20 cellular contexts compared by ENCODE assay signal in the genomic region with DNA sequence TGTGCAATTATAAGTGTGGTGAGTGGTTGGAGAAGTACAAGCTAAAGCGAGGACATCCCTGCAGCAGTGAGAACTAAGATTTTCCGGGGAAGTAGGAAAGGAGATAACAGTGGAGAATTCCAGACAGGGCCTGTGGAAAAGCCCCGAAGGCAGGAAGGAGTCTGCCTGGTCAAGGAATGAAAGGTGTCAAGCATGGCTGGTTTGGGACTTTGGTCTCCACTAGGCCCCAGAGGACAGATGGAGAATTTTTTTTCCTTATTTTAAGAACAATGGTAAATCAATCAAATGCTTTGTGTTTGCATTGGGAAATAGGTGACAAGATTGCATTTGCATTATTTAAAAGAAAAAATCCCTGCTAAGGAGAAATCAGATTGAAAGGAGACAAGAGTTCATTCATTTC. TPM values are rescaled to one million over a fixed set of nuclear protein-coding genes. Genes with fewer than 3 reads are reported as not detected.
A peak's percentile ranks its signal among the peaks of the same experiment; 100 is the strongest.
DNase-seq lines count a peak whose midpoint lies in the region; ATAC-seq and TF ChIP-seq lines count a peak whose summit lies in the region.
"Had no signal": no experiment of that assay in that cellular context is flagged by ENCODE, and none has a peak within 500 bp of the region (broad histone marks: within the 10 kb centered on the region; RNA-seq: fewer than 3 reads in every experiment).

No MANE protein-coding gene starts in this region.

- H3K27ac Mint-ChIP-seq in GM23338, result no peak overlapping the region
- H3K27ac Mint-ChIP-seq: B cell; CD4-positive, CD25-positive, alpha-beta regulatory T cell had no signal

- DNase-seq in GM23338 (ENCODE audit: low spot score) (peak; percentile 48), NCI-H69 (lab: John Stamatoyannopoulos, UW) (peak; percentile 5), islet precursor cell (peak; percentile 84), renal cortical epithelial cell (ENCODE audit: low read depth) (peak; percentile 63), A673 (ENCODE audit: low spot score) (no peak)
- DNase-seq: CD4-positive, CD25-positive, alpha-beta regulatory T cell; GF-D8; GOT3; IMR-90; NCI-H1105 treated with DMSO at 0.1 percent for 48 hours; NCI-H1694 treated with DMSO at 0.1 percent for 48 hours; NCI-H2107; NCI-H2227 treated with DMSO at 0.1 percent for 48 hours; NCI-H524 had no signal

- ATAC-seq in GM23338 (no peak), GM19452 (IDR thresholded peaks at IDR 0.05; ENCODE audit: unreplicated experiment) (no peak), HG03342 (IDR thresholded peaks at IDR 0.05; ENCODE audit: unreplicated experiment) (no peak)
- ATAC-seq: Panc1, Right ventricle myocardium inferior, SK-N-SH treated with all-trans-retinoic acid at 6 μM for 48 hours had no signal

- peaks cover 2% of the 10 kb centered on the region for H3K27me3 Mint-ChIP-seq in GM23338 (ENCODE audit: insufficient read depth, low read depth, poor library complexity)

- H3K4me3 Mint-ChIP-seq in GM23338, result no peak overlapping the region
- H3K4me3 Mint-ChIP-seq: B cell had no signal

- H3K27me3 ChIP-seq in GM23338 (ENCODE audit: insufficient read depth), result peaks cover 16% of the 10 kb centered on the region
- no peaks in the 10 kb centered on the region for H3K27me3 ChIP-seq in A673 (replicated peaks; ENCODE audit: insufficient read depth, low read depth, low read length, poor library complexity)

- H2AFZ ChIP-seq in GM23338, result 0 out of 2 replicates have a peak overlapping the region, but pooled peaks have one; percentile 56

- TF ChIP-seq CTCF in GM23338 (conservative IDR thresholded peaks at IDR 0.05; ENCODE audit: low read depth in 2 of 2) (no peak), A673 (conservative IDR thresholded peaks at IDR 0.05; ENCODE audit: low read depth, low read length) (no peak)

- H3K9me2 ChIP-seq in GM23338 (ENCODE audit: insufficient read depth), result no peaks in the 10 kb centered on the region

- H3K27ac ChIP-seq in GM23338 (ENCODE audit: low read depth) (no peak overlapping the region), A673 (ENCODE audit: low read depth, low read length, poor library complexity, severe bottlenecking) (no peak overlapping the region)

- H3K36me3 Mint-ChIP-seq in GM23338 (ENCODE audit: low read depth), result no peaks in the 10 kb centered on the region
- H3K36me3 Mint-ChIP-seq: CD4-positive, CD25-positive, alpha-beta regulatory T cell had no signal

- CTCF ChIA-PET in A673 (lab: Charles Lee), result no interaction called here

- peaks cover 13% of the 10 kb centered on the region for H3K79me2 ChIP-seq in GM23338 (replicated peaks; ENCODE audit: insufficient read depth)

- H3K36me3 ChIP-seq in GM23338 (ENCODE audit: insufficient read depth) (no peaks in the 10 kb centered on the region), A673 (ENCODE audit: insufficient read depth, low read length, poor library complexity, severe bottlenecking) (no peaks in the 10 kb centered on the region)

- H3K9me3 Mint-ChIP-seq in GM23338, result no peaks in the 10 kb centered on the region

- no TSS peak for BruUV-seq in A673 (replicated peaks; lab: Mats Ljungman, UMichigan)

- no peaks in the 10 kb centered on the region for H3K9me3 ChIP-seq in A673 (ENCODE audit: low read depth, low read length, poor library complexity, severe bottlenecking)

- intact Hi-C loops in A673 (cut with micrococcal nuclease; ENCODE audit: unreplicated experiment), result no loop called here

- H3K4me1 ChIP-seq in GM23338 (ENCODE audit: insufficient read depth) (peaks cover 16% of the 10 kb centered on the region; the same call in 1 of the 2 replicates), A673 (ENCODE audit: insufficient read depth, low read length, poor library complexity, severe bottlenecking) (peaks cover 5% of the 10 kb centered on the region)

- no peak overlapping the region for H3K4me2 ChIP-seq in GM23338

- H3K4me3 ChIP-seq in GM23338 (no peak overlapping the region), A673 (ENCODE audit: low read depth, low read length, poor library complexity, severe bottlenecking) (no peak overlapping the region)

- POLR2A ChIA-PET in A673 (lab: Charles Lee; ENCODE audit: low non-redundant PET), result no interaction called here

- H3K4me1 Mint-ChIP-seq in GM23338, result peaks cover 11% of the 10 kb centered on the region

- no peaks in the 10 kb centered on the region for H3F3A ChIP-seq in GM23338 (replicated peaks; ENCODE audit: low read depth)

- H4K20me1 ChIP-seq in GM23338 (replicated peaks; ENCODE audit: insufficient read depth), result no peaks in the 10 kb centered on the region

TF ChIP-seq in GM23338, 12 proteins besides CTCF, POLR2A, EP300 and RAD21:
- TF ChIP-seq, protein P1, sequence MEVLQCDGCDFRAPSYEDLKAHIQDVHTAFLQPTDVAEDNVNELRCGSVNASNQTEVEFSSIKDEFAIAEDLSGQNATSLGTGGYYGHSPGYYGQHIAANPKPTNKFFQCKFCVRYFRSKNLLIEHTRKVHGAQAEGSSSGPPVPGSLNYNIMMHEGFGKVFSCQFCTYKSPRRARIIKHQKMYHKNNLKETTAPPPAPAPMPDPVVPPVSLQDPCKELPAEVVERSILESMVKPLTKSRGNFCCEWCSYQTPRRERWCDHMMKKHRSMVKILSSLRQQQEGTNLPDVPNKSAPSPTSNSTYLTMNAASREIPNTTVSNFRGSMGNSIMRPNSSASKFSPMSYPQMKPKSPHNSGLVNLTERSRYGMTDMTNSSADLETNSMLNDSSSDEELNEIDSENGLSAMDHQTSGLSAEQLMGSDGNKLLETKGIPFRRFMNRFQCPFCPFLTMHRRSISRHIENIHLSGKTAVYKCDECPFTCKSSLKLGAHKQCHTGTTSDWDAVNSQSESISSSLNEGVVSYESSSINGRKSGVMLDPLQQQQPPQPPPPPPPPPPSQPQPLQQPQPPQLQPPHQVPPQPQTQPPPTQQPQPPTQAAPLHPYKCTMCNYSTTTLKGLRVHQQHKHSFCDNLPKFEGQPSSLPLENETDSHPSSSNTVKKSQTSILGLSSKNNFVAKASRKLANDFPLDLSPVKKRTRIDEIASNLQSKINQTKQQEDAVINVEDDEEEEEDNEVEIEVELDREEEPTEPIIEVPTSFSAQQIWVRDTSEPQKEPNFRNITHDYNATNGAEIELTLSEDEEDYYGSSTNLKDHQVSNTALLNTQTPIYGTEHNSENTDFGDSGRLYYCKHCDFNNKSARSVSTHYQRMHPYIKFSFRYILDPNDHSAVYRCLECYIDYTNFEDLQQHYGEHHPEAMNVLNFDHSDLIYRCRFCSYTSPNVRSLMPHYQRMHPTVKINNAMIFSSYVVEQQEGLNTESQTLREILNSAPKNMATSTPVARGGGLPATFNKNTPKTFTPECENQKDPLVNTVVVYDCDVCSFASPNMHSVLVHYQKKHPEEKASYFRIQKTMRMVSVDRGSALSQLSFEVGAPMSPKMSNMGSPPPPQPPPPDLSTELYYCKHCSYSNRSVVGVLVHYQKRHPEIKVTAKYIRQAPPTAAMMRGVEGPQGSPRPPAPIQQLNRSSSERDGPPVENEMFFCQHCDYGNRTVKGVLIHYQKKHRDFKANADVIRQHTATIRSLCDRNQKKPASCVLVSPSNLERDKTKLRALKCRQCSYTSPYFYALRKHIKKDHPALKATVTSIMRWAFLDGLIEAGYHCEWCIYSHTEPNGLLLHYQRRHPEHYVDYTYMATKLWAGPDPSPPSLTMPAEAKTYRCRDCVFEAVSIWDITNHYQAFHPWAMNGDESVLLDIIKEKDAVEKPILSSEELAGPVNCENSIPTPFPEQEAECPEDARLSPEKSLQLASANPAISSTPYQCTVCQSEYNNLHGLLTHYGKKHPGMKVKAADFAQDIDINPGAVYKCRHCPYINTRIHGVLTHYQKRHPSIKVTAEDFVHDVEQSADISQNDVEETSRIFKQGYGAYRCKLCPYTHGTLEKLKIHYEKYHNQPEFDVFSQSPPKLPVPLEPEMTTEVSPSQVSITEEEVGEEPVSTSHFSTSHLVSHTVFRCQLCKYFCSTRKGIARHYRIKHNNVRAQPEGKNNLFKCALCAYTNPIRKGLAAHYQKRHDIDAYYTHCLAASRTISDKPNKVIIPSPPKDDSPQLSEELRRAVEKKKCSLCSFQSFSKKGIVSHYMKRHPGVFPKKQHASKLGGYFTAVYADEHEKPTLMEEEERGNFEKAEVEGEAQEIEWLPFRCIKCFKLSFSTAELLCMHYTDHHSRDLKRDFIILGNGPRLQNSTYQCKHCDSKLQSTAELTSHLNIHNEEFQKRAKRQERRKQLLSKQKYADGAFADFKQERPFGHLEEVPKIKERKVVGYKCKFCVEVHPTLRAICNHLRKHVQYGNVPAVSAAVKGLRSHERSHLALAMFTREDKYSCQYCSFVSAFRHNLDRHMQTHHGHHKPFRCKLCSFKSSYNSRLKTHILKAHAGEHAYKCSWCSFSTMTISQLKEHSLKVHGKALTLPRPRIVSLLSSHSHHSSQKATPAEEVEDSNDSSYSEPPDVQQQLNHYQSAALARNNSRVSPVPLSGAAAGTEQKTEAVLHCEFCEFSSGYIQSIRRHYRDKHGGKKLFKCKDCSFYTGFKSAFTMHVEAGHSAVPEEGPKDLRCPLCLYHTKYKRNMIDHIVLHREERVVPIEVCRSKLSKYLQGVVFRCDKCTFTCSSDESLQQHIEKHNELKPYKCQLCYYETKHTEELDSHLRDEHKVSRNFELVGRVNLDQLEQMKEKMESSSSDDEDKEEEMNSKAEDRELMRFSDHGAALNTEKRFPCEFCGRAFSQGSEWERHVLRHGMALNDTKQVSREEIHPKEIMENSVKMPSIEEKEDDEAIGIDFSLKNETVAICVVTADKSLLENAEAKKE (CRISPR knock-in tag; IDR thresholded peaks at IDR 0.05), result no peak
- no peak for TF ChIP-seq JUNB (IDR thresholded peaks at IDR 0.05; ENCODE audit: unreplicated experiment)
- no peak for TF ChIP-seq POLR2AphosphoS5 (IDR thresholded peaks at IDR 0.05; ENCODE audit: low read depth)
- TF ChIP-seq NANOG (IDR thresholded peaks at IDR 0.05; ENCODE audit: borderline replicate concordance), result no peak

RNA-seq across cellular contexts. Expression of a gene that starts 3.2 kb away (rescaled TPM):
- total RNA-seq in GM23338 (2014; rRNA removed; shearing (Covaris generic)), result 15.0 and 22.4 TPM in 2 replicates
- polyA plus RNA-seq in GM23338 (2016; fragmentation: Nextera tagmentation; extraction: Ambion mirVana), result 12.4 and 13.2 TPM in 2 replicates
- total RNA-seq in renal cortical epithelial cell (1.8 and 36.8 TPM in 2 replicates), A673 (2021) (67.9 and 68.5 TPM in 2 replicates)

RNA-seq across cellular contexts. Expression of a gene that starts 11.0 kb away (rescaled TPM):
- total RNA-seq in GM23338 (2014; rRNA removed; shearing (Covaris generic)), result 0.54 and 1.4 TPM in 2 replicates
- 0.45 and 0.82 TPM in 2 replicates for polyA plus RNA-seq in GM23338 (2016; fragmentation: Nextera tagmentation; extraction: Ambion mirVana)
- total RNA-seq in renal cortical epithelial cell, result 268 and 607 TPM in 2 replicates
- total RNA-seq in A673 (2021), result 15.9 and 24.2 TPM in 2 replicates

Comparison
In these comparisons a context has a peak if more than half of its experiments do, and no peak if none do; other contexts are left out.
1. RNA of a gene that starts 11.0 kb away (total RNA-seq): 268 to 607 TPM in renal cortical epithelial cell; 15.9 to 24.2 TPM in A673 and 0.54 to 1.4 TPM in GM23338; every median in the first group is over 10 times any median in the second.